9 cellular contexts compared by ENCODE assay signal in genomic region chr9:89635007-89635742, GRCh38. TPM values are rescaled to one million over a fixed set of nuclear protein-coding genes. Genes with fewer than 3 reads are reported as not detected.
DNase-seq lines count a peak whose midpoint lies in the region; ATAC-seq and TF ChIP-seq lines count a peak whose summit lies in the region.
"Had no signal": no experiment of that assay in that cellular context is flagged by ENCODE, and none has a peak within 500 bp of the region (broad histone marks: within the 10 kb centered on the region; RNA-seq: fewer than 3 reads in every experiment).

No MANE protein-coding gene starts in this region.

- in situ Hi-C loops in GM13977 (cut with MboI; ENCODE audit: low pct_unique_long_range_greater_than_20kb, low sequenced_read_pairs, unreplicated experiment) = no loop called here

- intact Hi-C loops in adrenal gland (cut with DNase I) = no loop called here

- DNase-seq in AG10803 (ENCODE audit: low read depth) (peak; percentile 47), NCI-H1092 (lab: John Stamatoyannopoulos, UW) (peak; percentile 84), adrenal gland (peak in 3 of 7 donors; percentile 50 to 66 (median 54)), left lobe of liver (ENCODE audit: low spot score) (no peak), GM13977 (ENCODE audit: low spot score) (no peak)
- DNase-seq in activated T-cell treated with anti-CD3 and anti-CD28 coated beads, Interleukin-2, amount 50 U/mL, for 1 hour = no peak

- 39 to 47% (median 46%) methylated on average over 7 of the region's 7 CpGs for WGBS in adrenal gland, 4 donors

- H3K4me3 ChIP-seq in AG10803 (ENCODE audit: low read length) = no peak overlapping the region
- no peak overlapping the region for H3K4me3 ChIP-seq in adrenal gland
- H3K4me3 ChIP-seq: heart left ventricle had no signal

- TF ChIP-seq CTCF in AG10803 (conservative IDR thresholded peaks at IDR 0.05; ENCODE audit: low read length) (no peak), adrenal gland (IDR thresholded peaks at IDR 0.05) (no peak), GM13977 (IDR thresholded peaks at IDR 0.05; ENCODE audit: extremely low read depth, insufficient read depth, missing control alignments) (no peak)

- H3K36me3 ChIP-seq in adrenal gland (replicated peaks in 1 of 2) = no peaks in the 10 kb centered on the region
- H3K36me3 ChIP-seq: heart left ventricle had no signal

- TF ChIP-seq POLR2A in adrenal gland (IDR thresholded peaks at IDR 0.05) = peak in 1 of 2 donors; percentile 13

- peak overlapping the region in 3 of 5 donors; percentile 51 to 78 (median 76) for H3K27ac ChIP-seq in adrenal gland
- H3K27ac ChIP-seq: heart left ventricle had no signal

- H3K4me1 ChIP-seq in adrenal gland (replicated peaks in 1 of 2) = peaks cover 11 to 21% of the 10 kb centered on the region in 2 donors

- peak; percentile 6 for ATAC-seq in left lobe of liver
- ATAC-seq in HG02884 (IDR thresholded peaks at IDR 0.05; ENCODE audit: unreplicated experiment) = no peak
- ATAC-seq in GM19455 (IDR thresholded peaks at IDR 0.05; ENCODE audit: unreplicated experiment) = no peak

- H3K9me3 ChIP-seq in adrenal gland (replicated peaks in 1 of 3) = no peaks in the 10 kb centered on the region
- H3K9me3 ChIP-seq: heart left ventricle had no signal

- H3K27me3 ChIP-seq in adrenal gland = no peaks in the 10 kb centered on the region
- H3K27me3 ChIP-seq: heart left ventricle had no signal

RNA-seq across cellular contexts. Expression of gene GADD45G, which starts 30.4 kb away (rescaled TPM):
- total RNA-seq in adrenal gland = 100 to 1,000 TPM in 4 of 8 donors, 10 to 100 TPM in 4; 33.7 to 180 (median 93.3) TPM
- polyA plus RNA-seq in adrenal gland = 100 to 1,000 TPM in 2 of 3 donors, 1 to 10 TPM in 1; 3.3 to 294 (median 190) TPM
- 17.5 TPM for total RNA-seq in left lobe of liver

Comparison
In these comparisons a context has a peak if more than half of its experiments do, and no peak if none do; other contexts are left out.
1. DNase-seq: peak in AG10803 (single experiment) and NCI-H1092 (single experiment); none in left lobe of liver (single experiment), GM13977 (single experiment) and activated T-cell treated with anti-CD3 and anti-CD28 coated beads, Interleukin-2, amount 50 U/mL, for 1 hour (single experiment).